In genomic region chr11:115920087-115920461, GRCh38 we compare ENCODE assay signal across 9 cellular contexts.
DNase-seq lines count a peak whose midpoint lies in the region; ATAC-seq and TF ChIP-seq lines count a peak whose summit lies in the region.
"Had no signal": no experiment of that assay in that cellular context is flagged by ENCODE, and none has a peak within 500 bp of the region (broad histone marks: within the 10 kb centered on the region; RNA-seq: fewer than 3 reads in every experiment).

No MANE protein-coding gene starts in this region.

- H3K36me3 ChIP-seq in mesenchymal stem cell (ENCODE audit: control insufficient read depth in 1 of 2, insufficient read depth in 2 of 2, low read depth in 1 of 2, low read length in 2 of 2) (no peaks in the 10 kb centered on the region), HAP-1 (replicated peaks) (no peaks in the 10 kb centered on the region)

- TF ChIP-seq POLR2A in GM18951 (IDR thresholded peaks at IDR 0.05; ENCODE audit: extremely low read depth, insufficient read depth, insufficient read length), result peak; percentile 22

- no peaks in the 10 kb centered on the region for H3K79me1 ChIP-seq in mesenchymal stem cell (replicated peaks; ENCODE audit: low read length, poor library complexity, severe bottlenecking)

- ATAC-seq in HG02571 (IDR thresholded peaks at IDR 0.05; ENCODE audit: unreplicated experiment), result peak; percentile 6
- ATAC-seq: T-cell had no signal

- no peak overlapping the region for H3K4me2 ChIP-seq in mesenchymal stem cell (ENCODE audit: low read length, poor library complexity, severe bottlenecking)

- H3K4me3 ChIP-seq in mesenchymal stem cell (ENCODE audit: insufficient read depth in 1 of 2, low read depth in 1 of 2, low read length in 2 of 2), result no peak overlapping the region
- no peak overlapping the region for H3K4me3 ChIP-seq in HAP-1
- H3K4me3 ChIP-seq: lung had no signal

- no peak overlapping the region for H3K4ac ChIP-seq in mesenchymal stem cell (ENCODE audit: low read depth in 1 of 2, low read length in 2 of 2)

- DNase-seq in HT1080 (ENCODE audit: low read depth), result peak; percentile 33
- DNase-seq in mesenchymal stem cell, result no peak
- no peak for DNase-seq in HAP-1 (ENCODE audit: low spot score in 2 of 2)
- no peak for DNase-seq in NCI-H2227 (lab: John Stamatoyannopoulos, UW; ENCODE audit: unreplicated experiment)
- no peak for DNase-seq in NCI-H345 treated with DMSO at 0.1 percent for 48 hours (lab: John Stamatoyannopoulos, UW; ENCODE audit: unreplicated experiment)
- DNase-seq: T-cell had no signal

- H3K4me1 ChIP-seq in mesenchymal stem cell (ENCODE audit: control insufficient read depth, insufficient read depth, low read depth, low read length) (peaks cover 18% of the 10 kb centered on the region), HAP-1 (no peaks in the 10 kb centered on the region)

- no peak overlapping the region for H2BK12ac ChIP-seq in mesenchymal stem cell (ENCODE audit: low read length in 2 of 2)

- no peak overlapping the region for H2BK15ac ChIP-seq in mesenchymal stem cell (ENCODE audit: low read depth, poor library complexity, severe bottlenecking)

- no peak overlapping the region for H3K9ac ChIP-seq in mesenchymal stem cell (ENCODE audit: low read length)

- no peak overlapping the region for H3K14ac ChIP-seq in mesenchymal stem cell (ENCODE audit: low read length in 2 of 2)

- no peak overlapping the region for H2BK120ac ChIP-seq in mesenchymal stem cell (ENCODE audit: low read depth, low read length)

- H3K9me3 ChIP-seq in mesenchymal stem cell (ENCODE audit: control insufficient read depth, low read length), result no peaks in the 10 kb centered on the region
- no peaks in the 10 kb centered on the region for H3K9me3 ChIP-seq in HAP-1

- peak overlapping the region; percentile 85 for H3K27ac ChIP-seq in mesenchymal stem cell (ENCODE audit: low read length, poor library complexity, severe bottlenecking)

- H2BK5ac ChIP-seq in mesenchymal stem cell (ENCODE audit: low read depth, low read length, poor library complexity, severe bottlenecking), result no peak overlapping the region

- no peak overlapping the region for H2AFZ ChIP-seq in mesenchymal stem cell (ENCODE audit: low read depth, low read length)

- H3K27me3 ChIP-seq in mesenchymal stem cell (ENCODE audit: control insufficient read depth in 1 of 2, insufficient read depth in 1 of 2, low read length in 2 of 2) (peaks cover 0 to 5% of the 10 kb centered on the region in 2 experiments), HAP-1 (ENCODE audit: low read depth) (0 out of 2 replicates have a peak, but pooled peaks cover 4% of the 10 kb centered on the region)

- WGBS in mesenchymal stem cell, result no CpG with 5 or more reads among the region's 1 CpG

- in situ Hi-C loops in GM18951 (cut with MboI; ENCODE audit: low sequenced_read_pairs, unreplicated experiment), result no loop called here
- in situ Hi-C loops in HAP-1 (cut with MboI; ENCODE audit: low sequenced_read_pairs), result no loop called here

- no peak overlapping the region for H4K91ac ChIP-seq in mesenchymal stem cell (ENCODE audit: low read length)

- H4K8ac ChIP-seq in mesenchymal stem cell (ENCODE audit: low read length), result no peak overlapping the region

- H3K23ac ChIP-seq in mesenchymal stem cell (ENCODE audit: low read length in 2 of 2), result no peak overlapping the region

- H2AK5ac ChIP-seq in mesenchymal stem cell (ENCODE audit: low read length, severe bottlenecking), result peak overlapping the region; percentile 71

- no peak overlapping the region for H3K18ac ChIP-seq in mesenchymal stem cell (ENCODE audit: low read depth in 1 of 2, low read length in 2 of 2)
